In the genomic region with DNA sequence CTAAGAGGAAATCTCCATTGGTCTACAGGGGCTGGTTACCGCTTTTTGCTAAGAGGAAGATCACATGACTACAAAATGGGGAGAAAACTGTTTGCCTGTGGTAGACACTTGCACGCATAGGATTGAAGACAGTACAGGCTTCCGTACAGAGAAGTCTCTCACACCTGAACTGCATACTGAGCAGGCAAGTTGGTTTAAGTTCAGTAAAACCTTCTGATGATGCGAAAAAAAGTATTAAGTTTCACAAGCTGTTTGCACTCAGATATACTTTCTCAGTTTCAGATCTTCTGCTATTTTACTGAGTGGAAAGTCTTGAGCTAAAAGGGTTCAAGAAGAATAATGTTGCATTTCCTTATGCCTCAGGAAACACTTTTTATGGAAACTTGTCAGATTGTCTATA, we compare ENCODE assay signal across 11 cellular contexts.
"Had no signal": no experiment of that assay in that cellular context is flagged by ENCODE, and none has a peak within 500 bp of the region (broad histone marks: within the 10 kb centered on the region; RNA-seq: fewer than 3 reads in every experiment).

No MANE protein-coding gene starts in this region.

- DNase-seq: activated CD4-positive, alpha-beta memory T cell treated with anti-CD3 and anti-CD28 coated beads for 36 hours; activated naive CD4-positive, alpha-beta T cell treated with anti-CD3 and anti-CD28 coated beads, Interleukin-2, amount 50 U/mL, for 16 hours; activated T-cell treated with anti-CD3 and anti-CD28 coated beads, Interleukin-2, amount 50 U/mL, for 24 hours; foreskin melanocyte; immature natural killer cell; mesendoderm; stimulated activated CD4-positive, alpha-beta T cell treated with anti-CD3 and anti-CD28 coated beads, Interleukin-12 subunit alpha, Interleukin-12 subunit beta, amount 100 ng/mL, for 4 hours; uterus; WERI-Rb-1 had no signal

- H3K4me3 Mint-ChIP-seq: activated CD4-positive, alpha-beta memory T cell treated with anti-CD3 and anti-CD28 coated beads for 36 hours; activated T-cell treated with anti-CD3 and anti-CD28 coated beads, Interleukin-2, amount 50 U/mL, for 24 hours; immature natural killer cell; natural killer cell treated with Interleukin-12 subunit alpha and Interleukin-12 subunit beta and Interleukin-15 and Interleukin-18, amount 100 ng/mL, for 72 hours; stimulated activated effector memory CD8-positive, alpha-beta T cell treated with anti-CD3 and anti-CD28 coated beads, Interleukin-12 subunit alpha, Interleukin-12 subunit beta, amount 100 ng/mL, for 72 hours had no signal

- H3K27me3 Mint-ChIP-seq: activated CD4-positive, alpha-beta memory T cell treated with anti-CD3 and anti-CD28 coated beads for 36 hours; activated T-cell treated with anti-CD3 and anti-CD28 coated beads, Interleukin-2, amount 50 U/mL, for 24 hours; natural killer cell treated with Interleukin-12 subunit alpha and Interleukin-12 subunit beta and Interleukin-15 and Interleukin-18, amount 100 ng/mL, for 72 hours had no signal

- H3K36me3 Mint-ChIP-seq: activated CD4-positive, alpha-beta memory T cell treated with anti-CD3 and anti-CD28 coated beads for 36 hours; immature natural killer cell; natural killer cell treated with Interleukin-12 subunit alpha and Interleukin-12 subunit beta and Interleukin-15 and Interleukin-18, amount 100 ng/mL, for 72 hours; stimulated activated effector memory CD8-positive, alpha-beta T cell treated with anti-CD3 and anti-CD28 coated beads, Interleukin-12 subunit alpha, Interleukin-12 subunit beta, amount 100 ng/mL, for 72 hours had no signal

- ATAC-seq: natural killer cell treated with Interleukin-12 subunit alpha and Interleukin-12 subunit beta and Interleukin-15 and Interleukin-18, amount 100 ng/mL, for 72 hours; stimulated activated effector memory CD8-positive, alpha-beta T cell treated with anti-CD3 and anti-CD28 coated beads, Interleukin-12 subunit alpha, Interleukin-12 subunit beta, amount 100 ng/mL, for 72 hours had no signal

- H3K27ac Mint-ChIP-seq: activated CD4-positive, alpha-beta memory T cell treated with anti-CD3 and anti-CD28 coated beads for 36 hours; activated T-cell treated with anti-CD3 and anti-CD28 coated beads, Interleukin-2, amount 50 U/mL, for 24 hours; immature natural killer cell; natural killer cell treated with Interleukin-12 subunit alpha and Interleukin-12 subunit beta and Interleukin-15 and Interleukin-18, amount 100 ng/mL, for 72 hours; stimulated activated effector memory CD8-positive, alpha-beta T cell treated with anti-CD3 and anti-CD28 coated beads, Interleukin-12 subunit alpha, Interleukin-12 subunit beta, amount 100 ng/mL, for 72 hours had no signal

- H3K4me1 Mint-ChIP-seq: immature natural killer cell; stimulated activated effector memory CD8-positive, alpha-beta T cell treated with anti-CD3 and anti-CD28 coated beads, Interleukin-12 subunit alpha, Interleukin-12 subunit beta, amount 100 ng/mL, for 72 hours had no signal
